Comparison of ENCODE assay signal across 1 cellular context in the genomic region with DNA sequence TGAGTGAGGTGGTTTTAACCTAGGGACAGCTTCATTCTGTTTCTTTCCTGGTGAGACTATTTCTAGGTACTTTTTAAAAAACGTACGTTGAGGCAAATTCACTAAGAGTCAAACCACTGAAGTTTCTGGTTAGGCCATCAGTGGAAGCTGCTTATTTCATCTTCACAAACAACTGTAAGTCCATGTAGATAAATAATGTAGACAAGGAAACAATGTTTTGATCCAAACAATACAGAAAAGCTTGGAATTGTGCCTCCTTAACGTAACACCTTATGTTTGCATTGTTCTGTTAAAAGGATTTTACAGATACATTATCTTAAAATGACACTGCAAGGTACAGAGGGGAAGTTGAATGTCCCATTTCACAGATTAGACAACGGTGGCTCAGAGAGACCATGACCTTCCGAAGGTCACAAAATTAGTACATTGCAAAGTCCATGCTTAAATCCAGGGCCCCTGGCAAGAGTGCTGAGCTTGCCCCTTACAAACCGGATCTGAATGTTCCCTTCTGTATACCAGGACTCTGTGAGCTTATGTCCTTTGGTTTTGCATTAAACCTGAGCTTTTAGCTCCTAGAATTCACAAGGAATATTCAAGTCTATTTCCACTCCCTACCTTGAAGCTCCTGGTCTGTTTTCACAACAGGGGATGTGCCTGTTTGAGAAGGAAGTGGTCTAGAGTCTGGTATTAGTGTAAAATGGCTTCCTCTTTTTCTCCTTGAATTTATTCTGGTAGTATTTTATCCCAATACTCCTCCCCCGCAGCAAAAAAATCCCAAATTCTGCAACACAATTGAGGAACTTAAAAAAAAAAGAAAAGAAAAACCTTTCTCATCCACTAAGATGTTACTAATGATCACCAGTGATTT.
TF ChIP-seq lines count a peak whose summit lies in the region.

No MANE protein-coding gene starts in this region.

TF ChIP-seq in K562, 482 proteins besides CTCF, POLR2A, EP300 and RAD21 (continued from another document):
- peak; percentile 9 for TF ChIP-seq CXXC5 (CRISPR knock-in tag; IDR thresholded peaks at IDR 0.05)
- TF ChIP-seq CBX2 (IDR thresholded peaks at IDR 0.05; ENCODE audit: insufficient read depth, low read length, poor library complexity, severe bottlenecking): no peak
- TF ChIP-seq, protein P1, sequence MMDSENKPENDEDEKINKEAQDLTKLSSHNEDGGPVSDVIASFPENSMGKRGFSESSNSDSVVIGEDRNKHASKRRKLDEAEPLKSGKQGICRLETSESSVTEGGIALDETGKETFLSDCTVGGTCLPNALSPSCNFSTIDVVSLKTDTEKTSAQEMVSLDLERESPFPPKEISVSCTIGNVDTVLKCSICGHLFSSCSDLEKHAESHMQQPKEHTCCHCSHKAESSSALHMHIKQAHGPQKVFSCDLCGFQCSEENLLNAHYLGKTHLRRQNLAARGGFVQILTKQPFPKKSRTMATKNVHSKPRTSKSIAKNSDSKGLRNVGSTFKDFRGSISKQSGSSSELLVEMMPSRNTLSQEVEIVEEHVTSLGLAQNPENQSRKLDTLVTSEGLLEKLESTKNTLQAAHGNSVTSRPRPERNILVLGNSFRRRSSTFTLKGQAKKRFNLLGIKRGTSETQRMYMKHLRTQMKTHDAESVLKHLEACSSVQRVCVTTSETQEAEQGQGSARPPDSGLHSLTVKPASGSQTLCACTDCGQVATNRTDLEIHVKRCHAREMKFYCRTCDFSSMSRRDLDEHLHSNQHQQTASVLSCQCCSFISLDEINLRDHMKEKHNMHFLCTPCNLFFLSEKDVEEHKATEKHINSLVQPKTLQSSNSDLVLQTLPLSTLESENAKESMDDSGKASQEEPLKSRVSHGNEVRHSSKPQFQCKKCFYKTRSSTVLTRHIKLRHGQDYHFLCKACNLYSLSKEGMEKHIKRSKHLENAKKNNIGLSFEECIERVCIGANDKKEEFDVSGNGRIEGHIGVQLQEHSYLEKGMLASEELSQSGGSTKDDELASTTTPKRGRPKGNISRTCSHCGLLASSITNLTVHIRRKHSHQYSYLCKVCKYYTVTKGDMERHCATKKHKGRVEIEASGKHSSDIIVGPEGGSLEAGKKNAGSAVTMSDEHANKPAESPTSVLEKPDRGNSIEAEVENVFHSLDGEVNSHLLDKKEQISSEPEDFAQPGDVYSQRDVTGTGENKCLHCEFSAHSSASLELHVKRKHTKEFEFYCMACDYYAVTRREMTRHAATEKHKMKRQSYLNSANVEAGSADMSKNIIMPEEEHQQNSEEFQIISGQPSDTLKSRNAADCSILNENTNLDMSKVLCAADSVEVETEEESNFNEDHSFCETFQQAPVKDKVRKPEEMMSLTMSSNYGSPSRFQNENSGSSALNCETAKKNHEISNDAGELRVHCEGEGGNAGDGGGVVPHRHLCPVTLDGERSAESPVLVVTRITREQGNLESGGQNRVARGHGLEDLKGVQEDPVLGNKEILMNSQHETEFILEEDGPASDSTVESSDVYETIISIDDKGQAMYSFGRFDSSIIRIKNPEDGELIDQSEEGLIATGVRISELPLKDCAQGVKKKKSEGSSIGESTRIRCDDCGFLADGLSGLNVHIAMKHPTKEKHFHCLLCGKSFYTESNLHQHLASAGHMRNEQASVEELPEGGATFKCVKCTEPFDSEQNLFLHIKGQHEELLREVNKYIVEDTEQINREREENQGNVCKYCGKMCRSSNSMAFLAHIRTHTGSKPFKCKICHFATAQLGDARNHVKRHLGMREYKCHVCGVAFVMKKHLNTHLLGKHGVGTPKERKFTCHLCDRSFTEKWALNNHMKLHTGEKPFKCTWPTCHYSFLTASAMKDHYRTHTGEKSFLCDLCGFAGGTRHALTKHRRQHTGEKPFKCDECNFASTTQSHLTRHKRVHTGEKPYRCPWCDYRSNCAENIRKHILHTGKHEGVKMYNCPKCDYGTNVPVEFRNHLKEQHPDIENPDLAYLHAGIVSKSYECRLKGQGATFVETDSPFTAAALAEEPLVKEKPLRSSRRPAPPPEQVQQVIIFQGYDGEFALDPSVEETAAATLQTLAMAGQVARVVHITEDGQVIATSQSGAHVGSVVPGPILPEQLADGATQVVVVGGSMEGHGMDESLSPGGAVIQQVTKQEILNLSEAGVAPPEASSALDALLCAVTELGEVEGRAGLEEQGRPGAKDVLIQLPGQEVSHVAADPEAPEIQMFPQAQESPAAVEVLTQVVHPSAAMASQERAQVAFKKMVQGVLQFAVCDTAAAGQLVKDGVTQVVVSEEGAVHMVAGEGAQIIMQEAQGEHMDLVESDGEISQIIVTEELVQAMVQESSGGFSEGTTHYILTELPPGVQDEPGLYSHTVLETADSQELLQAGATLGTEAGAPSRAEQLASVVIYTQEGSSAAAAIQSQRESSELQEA (IDR thresholded peaks at IDR 0.05; ENCODE audit: low read depth): peak; percentile 73
- TF ChIP-seq SNIP1 (IDR thresholded peaks at IDR 0.05; ENCODE audit: low read depth): no peak
- peak in 1 of 2 experiments; percentile 18; a peak in 1 of 4 replicates for TF ChIP-seq TEAD1 (CRISPR knock-in tag; IDR thresholded peaks at IDR 0.05)
- peak; percentile 19 for TF ChIP-seq HDAC3 (IDR thresholded peaks at IDR 0.05; ENCODE audit: borderline replicate concordance, partially characterized antibody)
- TF ChIP-seq SPI1 (IDR thresholded peaks at IDR 0.05; ENCODE audit: borderline replicate concordance, low read depth, low read length): peak; percentile 95
- peak; percentile 99 for TF ChIP-seq ESRRA (IDR thresholded peaks at IDR 0.05; ENCODE audit: borderline replicate concordance, low read depth)
- peak; percentile 27; the same call in 1 of the 2 replicates for TF ChIP-seq SMARCA5 (IDR thresholded peaks at IDR 0.05)
- TF ChIP-seq ZSCAN29 (IDR thresholded peaks at IDR 0.05): 0 out of 2 replicates have a peak, but pooled peaks have one; percentile 23
- TF ChIP-seq ZNF311 (CRISPR knock-in tag; IDR thresholded peaks at IDR 0.05): 0 out of 2 replicates have a peak, but pooled peaks have one; percentile 23
- TF ChIP-seq, protein P2, sequence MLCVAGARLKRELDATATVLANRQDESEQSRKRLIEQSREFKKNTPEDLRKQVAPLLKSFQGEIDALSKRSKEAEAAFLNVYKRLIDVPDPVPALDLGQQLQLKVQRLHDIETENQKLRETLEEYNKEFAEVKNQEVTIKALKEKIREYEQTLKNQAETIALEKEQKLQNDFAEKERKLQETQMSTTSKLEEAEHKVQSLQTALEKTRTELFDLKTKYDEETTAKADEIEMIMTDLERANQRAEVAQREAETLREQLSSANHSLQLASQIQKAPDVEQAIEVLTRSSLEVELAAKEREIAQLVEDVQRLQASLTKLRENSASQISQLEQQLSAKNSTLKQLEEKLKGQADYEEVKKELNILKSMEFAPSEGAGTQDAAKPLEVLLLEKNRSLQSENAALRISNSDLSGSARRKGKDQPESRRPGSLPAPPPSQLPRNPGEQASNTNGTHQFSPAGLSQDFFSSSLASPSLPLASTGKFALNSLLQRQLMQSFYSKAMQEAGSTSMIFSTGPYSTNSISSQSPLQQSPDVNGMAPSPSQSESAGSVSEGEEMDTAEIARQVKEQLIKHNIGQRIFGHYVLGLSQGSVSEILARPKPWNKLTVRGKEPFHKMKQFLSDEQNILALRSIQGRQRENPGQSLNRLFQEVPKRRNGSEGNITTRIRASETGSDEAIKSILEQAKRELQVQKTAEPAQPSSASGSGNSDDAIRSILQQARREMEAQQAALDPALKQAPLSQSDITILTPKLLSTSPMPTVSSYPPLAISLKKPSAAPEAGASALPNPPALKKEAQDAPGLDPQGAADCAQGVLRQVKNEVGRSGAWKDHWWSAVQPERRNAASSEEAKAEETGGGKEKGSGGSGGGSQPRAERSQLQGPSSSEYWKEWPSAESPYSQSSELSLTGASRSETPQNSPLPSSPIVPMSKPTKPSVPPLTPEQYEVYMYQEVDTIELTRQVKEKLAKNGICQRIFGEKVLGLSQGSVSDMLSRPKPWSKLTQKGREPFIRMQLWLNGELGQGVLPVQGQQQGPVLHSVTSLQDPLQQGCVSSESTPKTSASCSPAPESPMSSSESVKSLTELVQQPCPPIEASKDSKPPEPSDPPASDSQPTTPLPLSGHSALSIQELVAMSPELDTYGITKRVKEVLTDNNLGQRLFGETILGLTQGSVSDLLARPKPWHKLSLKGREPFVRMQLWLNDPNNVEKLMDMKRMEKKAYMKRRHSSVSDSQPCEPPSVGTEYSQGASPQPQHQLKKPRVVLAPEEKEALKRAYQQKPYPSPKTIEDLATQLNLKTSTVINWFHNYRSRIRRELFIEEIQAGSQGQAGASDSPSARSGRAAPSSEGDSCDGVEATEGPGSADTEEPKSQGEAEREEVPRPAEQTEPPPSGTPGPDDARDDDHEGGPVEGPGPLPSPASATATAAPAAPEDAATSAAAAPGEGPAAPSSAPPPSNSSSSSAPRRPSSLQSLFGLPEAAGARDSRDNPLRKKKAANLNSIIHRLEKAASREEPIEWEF (CRISPR knock-in tag; IDR thresholded peaks at IDR 0.05): peak; percentile 20; the same call in 1 of the 2 replicates
- 0 out of 2 replicates have a peak, but pooled peaks have one; percentile 11 for TF ChIP-seq ILK (tag; IDR thresholded peaks at IDR 0.05; ENCODE audit: borderline replicate concordance, low read depth)
- peak; percentile 9; the same call in 1 of the 2 replicates for TF ChIP-seq SMARCE1 (IDR thresholded peaks at IDR 0.05)
- 0 out of 2 replicates have a peak, but pooled peaks have one; percentile 9 for TF ChIP-seq OTX1 (CRISPR knock-in tag; IDR thresholded peaks at IDR 0.05)
- TF ChIP-seq ZNF134 (CRISPR knock-in tag; conservative IDR thresholded peaks at IDR 0.05): peak; percentile 29; the same call in 1 of the 2 replicates
- TF ChIP-seq, protein P3, sequence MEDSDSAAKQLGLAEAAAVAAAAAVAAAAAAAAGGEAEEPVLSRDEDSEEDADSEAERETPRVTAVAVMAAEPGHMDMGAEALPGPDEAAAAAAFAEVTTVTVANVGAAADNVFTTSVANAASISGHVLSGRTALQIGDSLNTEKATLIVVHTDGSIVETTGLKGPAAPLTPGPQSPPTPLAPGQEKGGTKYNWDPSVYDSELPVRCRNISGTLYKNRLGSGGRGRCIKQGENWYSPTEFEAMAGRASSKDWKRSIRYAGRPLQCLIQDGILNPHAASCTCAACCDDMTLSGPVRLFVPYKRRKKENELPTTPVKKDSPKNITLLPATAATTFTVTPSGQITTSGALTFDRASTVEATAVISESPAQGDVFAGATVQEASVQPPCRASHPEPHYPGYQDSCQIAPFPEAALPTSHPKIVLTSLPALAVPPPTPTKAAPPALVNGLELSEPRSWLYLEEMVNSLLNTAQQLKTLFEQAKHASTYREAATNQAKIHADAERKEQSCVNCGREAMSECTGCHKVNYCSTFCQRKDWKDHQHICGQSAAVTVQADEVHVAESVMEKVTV (CRISPR knock-in tag; IDR thresholded peaks at IDR 0.05): peak; percentile 34; the same call in 1 of the 2 replicates
- TF ChIP-seq RBM25 (IDR thresholded peaks at IDR 0.05; ENCODE audit: low read depth, low read length, severe bottlenecking): peak; percentile 76
- 0 out of 4 replicates have a peak, but pooled peaks of 1 of the 2 experiments have one; percentile 21 for TF ChIP-seq NONO (IDR thresholded peaks at IDR 0.05; ENCODE audit: low read depth in 2 of 2, low read length in 1 of 2)
- peak; percentile 38; the same call in 1 of the 2 replicates for TF ChIP-seq CBFA2T3 (IDR thresholded peaks at IDR 0.05)
- peak; percentile 92 for TF ChIP-seq BCOR (IDR thresholded peaks at IDR 0.05)
- 0 out of 2 replicates have a peak, but pooled peaks have one; percentile 13 for TF ChIP-seq CC2D1A (IDR thresholded peaks at IDR 0.05)
- TF ChIP-seq HDAC1 (IDR thresholded peaks at IDR 0.05): 0 out of 4 replicates have a peak, but pooled peaks of 1 of the 2 experiments have one; percentile 42
- no peak for TF ChIP-seq MXI1 (IDR thresholded peaks at IDR 0.05; ENCODE audit: low read depth, low read length)
- peak; percentile 88 for TF ChIP-seq ADNP (tag; IDR thresholded peaks at IDR 0.05)
- TF ChIP-seq HIVEP1 (CRISPR knock-in tag; IDR thresholded peaks at IDR 0.05): peak; percentile 41; the same call in 1 of the 2 replicates
- peak; percentile 44 for TF ChIP-seq GABPA (tag; conservative IDR thresholded peaks at IDR 0.05; ENCODE audit: low read depth)
- TF ChIP-seq GTF2E2 (tag; IDR thresholded peaks at IDR 0.05): 0 out of 2 replicates have a peak, but pooled peaks have one; percentile 46
- TF ChIP-seq, protein P4, sequence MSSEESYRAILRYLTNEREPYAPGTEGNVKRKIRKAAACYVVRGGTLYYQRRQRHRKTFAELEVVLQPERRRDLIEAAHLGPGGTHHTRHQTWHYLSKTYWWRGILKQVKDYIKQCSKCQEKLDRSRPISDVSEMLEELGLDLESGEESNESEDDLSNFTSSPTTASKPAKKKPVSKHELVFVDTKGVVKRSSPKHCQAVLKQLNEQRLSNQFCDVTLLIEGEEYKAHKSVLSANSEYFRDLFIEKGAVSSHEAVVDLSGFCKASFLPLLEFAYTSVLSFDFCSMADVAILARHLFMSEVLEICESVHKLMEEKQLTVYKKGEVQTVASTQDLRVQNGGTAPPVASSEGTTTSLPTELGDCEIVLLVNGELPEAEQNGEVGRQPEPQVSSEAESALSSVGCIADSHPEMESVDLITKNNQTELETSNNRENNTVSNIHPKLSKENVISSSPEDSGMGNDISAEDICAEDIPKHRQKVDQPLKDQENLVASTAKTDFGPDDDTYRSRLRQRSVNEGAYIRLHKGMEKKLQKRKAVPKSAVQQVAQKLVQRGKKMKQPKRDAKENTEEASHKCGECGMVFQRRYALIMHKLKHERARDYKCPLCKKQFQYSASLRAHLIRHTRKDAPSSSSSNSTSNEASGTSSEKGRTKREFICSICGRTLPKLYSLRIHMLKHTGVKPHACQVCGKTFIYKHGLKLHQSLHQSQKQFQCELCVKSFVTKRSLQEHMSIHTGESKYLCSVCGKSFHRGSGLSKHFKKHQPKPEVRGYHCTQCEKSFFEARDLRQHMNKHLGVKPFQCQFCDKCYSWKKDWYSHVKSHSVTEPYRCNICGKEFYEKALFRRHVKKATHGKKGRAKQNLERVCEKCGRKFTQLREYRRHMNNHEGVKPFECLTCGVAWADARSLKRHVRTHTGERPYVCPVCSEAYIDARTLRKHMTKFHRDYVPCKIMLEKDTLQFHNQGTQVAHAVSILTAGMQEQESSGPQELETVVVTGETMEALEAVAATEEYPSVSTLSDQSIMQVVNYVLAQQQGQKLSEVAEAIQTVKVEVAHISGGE (CRISPR knock-in tag; IDR thresholded peaks at IDR 0.05): peak in 1 of 3 experiments; percentile 89; a peak in 2 of 6 replicates
TF ChIP-seq in K562: peak in this region for 56.
